ENCODE assay signal across 10 cellular contexts in genomic region chr19:47582320-47582909, GRCh38. TPM values are rescaled to one million over a fixed set of nuclear protein-coding genes. Genes with fewer than 3 reads are reported as not detected.
DNase-seq lines count a peak whose midpoint lies in the region; ATAC-seq and TF ChIP-seq lines count a peak whose summit lies in the region.
"Had no signal": no experiment of that assay in that cellular context is flagged by ENCODE, and none has a peak within 500 bp of the region (broad histone marks: within the 10 kb centered on the region; RNA-seq: fewer than 3 reads in every experiment).

No MANE protein-coding gene starts in this region.

- H3K27ac ChIP-seq in SK-N-SH (ENCODE audit: low read depth in 2 of 2, low read length in 1 of 2) = no peak overlapping the region; a peak in 1 of 4 replicates
- peak overlapping the region; percentile 66 for H3K27ac ChIP-seq in epithelial cell of prostate
- H3K27ac ChIP-seq in subcutaneous abdominal adipose tissue (ENCODE audit: low read depth, low read length) = peak overlapping the region; percentile 27
- H3K27ac ChIP-seq: ovary had no signal

- no peaks in the 10 kb centered on the region for H4K20me1 ChIP-seq in SK-N-SH (ENCODE audit: insufficient read depth)

- intact Hi-C loops in activated naive CD4-positive, alpha-beta T cell treated with anti-CD3 and anti-CD28 coated beads for 36 hours (cut with micrococcal nuclease) = no loop called here

- H3K27ac Mint-ChIP-seq in activated naive CD4-positive, alpha-beta T cell treated with anti-CD3 and anti-CD28 coated beads for 36 hours = peak overlapping the region; percentile 44
- H3K27ac Mint-ChIP-seq in activated naive CD4-positive, alpha-beta T cell treated with anti-CD3 and anti-CD28 coated beads, Interleukin-2, amount 50 U/mL, for 72 hours = peak overlapping the region in 1 of 2 donors; percentile 82

- H3K9me3 ChIP-seq in SK-N-SH = no peaks in the 10 kb centered on the region
- H3K9me3 ChIP-seq in subcutaneous abdominal adipose tissue (ENCODE audit: control insufficient read depth in 5 of 5, low read length in 5 of 5) = peaks cover 0 to 9% (median 7%) of the 10 kb centered on the region in 5 donors
- H3K9me3 ChIP-seq: ovary had no signal

- H3K4me1 ChIP-seq in SK-N-SH (ENCODE audit: control insufficient read depth in 1 of 2, insufficient read depth in 2 of 2, low read depth in 1 of 2, low read length in 1 of 2) (no peaks in the 10 kb centered on the region), subcutaneous abdominal adipose tissue (ENCODE audit: control insufficient read depth in 5 of 5, insufficient read depth in 5 of 5, low read length in 5 of 5) (peaks cover 0 to 7% (median 0%) of the 10 kb centered on the region in 5 donors)

- H3K4me1 Mint-ChIP-seq in activated naive CD4-positive, alpha-beta T cell treated with anti-CD3 and anti-CD28 coated beads for 36 hours (ENCODE audit: low read depth) = peaks cover 42% of the 10 kb centered on the region

- no peak for TF ChIP-seq RAD21 in SK-N-SH (IDR thresholded peaks at IDR 0.05; ENCODE audit: low read length)

- no peaks in the 10 kb centered on the region for H3K36me3 ChIP-seq in SK-N-SH (replicated peaks in 1 of 2; ENCODE audit: control insufficient read depth in 1 of 2, insufficient read depth in 2 of 2, low read length in 1 of 2)
- H3K36me3 ChIP-seq in subcutaneous abdominal adipose tissue (ENCODE audit: control insufficient read depth in 5 of 5, insufficient read depth in 5 of 5, low read length in 5 of 5) = no peaks in the 10 kb centered on the region
- H3K36me3 ChIP-seq: MG63, ovary had no signal

- H3K9me3 Mint-ChIP-seq in activated naive CD4-positive, alpha-beta T cell treated with anti-CD3 and anti-CD28 coated beads for 36 hours = peaks cover 16% of the 10 kb centered on the region
- H3K9me3 Mint-ChIP-seq in activated naive CD4-positive, alpha-beta T cell treated with anti-CD3 and anti-CD28 coated beads, Interleukin-2, amount 50 U/mL, for 72 hours = peaks cover 7 to 15% of the 10 kb centered on the region in 2 donors

- no peak for DNase-seq in activated naive CD4-positive, alpha-beta T cell treated with anti-CD3 and anti-CD28 coated beads for 36 hours
- no peak for DNase-seq in activated naive CD4-positive, alpha-beta T cell treated with anti-CD3 and anti-CD28 coated beads, Interleukin-2, amount 50 U/mL, for 72 hours (ENCODE audit: low spot score in 2 of 2)
- no peak for DNase-seq in SK-N-SH
- no peak for DNase-seq in epithelial cell of prostate (ENCODE audit: low read depth, low spot score)
- no peak for DNase-seq in DMS53 treated with DMSO at 0.1 percent for 48 hours (lab: John Stamatoyannopoulos, UW; ENCODE audit: unreplicated experiment)
- DNase-seq in T-helper 9 cell = no peak
- no peak for DNase-seq in NCI-H1417 (lab: John Stamatoyannopoulos, UW)
- DNase-seq: MG63, ovary had no signal

- no peak for TF ChIP-seq EP300 in SK-N-SH (IDR thresholded peaks at IDR 0.05; ENCODE audit: borderline replicate concordance in 1 of 2, low read depth in 1 of 2, low read length in 1 of 2)

- H3F3A ChIP-seq in SK-N-SH (replicated peaks; ENCODE audit: insufficient read depth) = peaks cover 9% of the 10 kb centered on the region

- H3K27me3 ChIP-seq in SK-N-SH (ENCODE audit: insufficient read depth) = no peaks in the 10 kb centered on the region
- peaks cover 0 to 3% (median 0%) of the 10 kb centered on the region in 5 donors for H3K27me3 ChIP-seq in subcutaneous abdominal adipose tissue (ENCODE audit: control insufficient read depth in 5 of 5, insufficient read depth in 4 of 5, low read length in 5 of 5)
- H3K27me3 ChIP-seq: MG63, ovary had no signal

- H3K79me2 ChIP-seq in SK-N-SH (ENCODE audit: insufficient read depth) = no peaks in the 10 kb centered on the region

- H2AFZ ChIP-seq in SK-N-SH (ENCODE audit: low read depth) = peak overlapping the region; percentile 68; the same call in 1 of the 2 replicates

- CTCF ChIA-PET in activated naive CD4-positive, alpha-beta T cell treated with anti-CD3 and anti-CD28 coated beads for 36 hours (lab: Charles Lee) = interaction anchor here (0.6 to 1.3 kb wide), 2 partner anchors 66 to 249 kb away, joined by 3 to 4 read pairs; no protein-coding TSS in a partner anchor
- CTCF ChIA-PET in SK-N-SH (lab: Yijun Ruan, JAX) = interaction anchor here (1.1 kb wide), 1 partner anchor 146 kb away, joined by 4 read pairs; no protein-coding TSS in a partner anchor

- H3K9me2 ChIP-seq in SK-N-SH = no peaks in the 10 kb centered on the region

- H3K4me3 ChIP-seq in SK-N-SH (ENCODE audit: low read depth in 2 of 2, low read length in 1 of 2) (peak overlapping the region in 1 of 2 experiments; percentile 23; a peak in 1 of 4 replicates), subcutaneous abdominal adipose tissue (ENCODE audit: low read depth in 1 of 5, low read length in 5 of 5) (peak overlapping the region in 2 of 5 donors; percentile 15 to 19)
- H3K4me3 ChIP-seq: MG63, ovary had no signal

- peak overlapping the region; percentile 66; the same call in 1 of the 2 replicates for H3K4me2 ChIP-seq in SK-N-SH

- ATAC-seq in activated naive CD4-positive, alpha-beta T cell treated with anti-CD3 and anti-CD28 coated beads, Interleukin-2, amount 50 U/mL, for 72 hours = no peak

- peaks cover 4% of the 10 kb centered on the region for H3K36me3 Mint-ChIP-seq in activated naive CD4-positive, alpha-beta T cell treated with anti-CD3 and anti-CD28 coated beads for 36 hours (ENCODE audit: low read depth)
- no peaks in the 10 kb centered on the region for H3K36me3 Mint-ChIP-seq in activated naive CD4-positive, alpha-beta T cell treated with anti-CD3 and anti-CD28 coated beads, Interleukin-2, amount 50 U/mL, for 72 hours

- no peak for TF ChIP-seq CTCF in SK-N-SH (IDR thresholded peaks at IDR 0.05)

- no peak overlapping the region for H3K4me3 Mint-ChIP-seq in activated naive CD4-positive, alpha-beta T cell treated with anti-CD3 and anti-CD28 coated beads for 36 hours

- no peak overlapping the region for H3K9ac ChIP-seq in SK-N-SH
- H3K9ac ChIP-seq in subcutaneous abdominal adipose tissue (ENCODE audit: low read length in 5 of 5) = no peak overlapping the region

- POLR2A ChIA-PET in SK-N-SH (lab: Yijun Ruan, JAX) = no interaction called here

- 25% methylated on average over 6 of the region's 6 CpGs for WGBS in SK-N-SH (ENCODE audit: low lambda C conversion rate)

- no peaks in the 10 kb centered on the region for H3K27me3 Mint-ChIP-seq in activated naive CD4-positive, alpha-beta T cell treated with anti-CD3 and anti-CD28 coated beads for 36 hours (ENCODE audit: low read depth)

TF ChIP-seq in SK-N-SH, 30 proteins besides CTCF, POLR2A, EP300 and RAD21 (continues in another document):
- TF ChIP-seq MEF2A (IDR thresholded peaks at IDR 0.05; ENCODE audit: borderline replicate concordance, low read depth) (no peak), USF1 (IDR thresholded peaks at IDR 0.05; ENCODE audit: borderline replicate concordance, low read depth) (no peak), TAF1 (IDR thresholded peaks at IDR 0.05; ENCODE audit: borderline replicate concordance, low read depth, low read length) (no peak), GABPA (IDR thresholded peaks at IDR 0.05; ENCODE audit: low read depth) (no peak), FOXJ3 (CRISPR knock-in tag; IDR thresholded peaks at IDR 0.05) (no peak), SIN3A (IDR thresholded peaks at IDR 0.05; ENCODE audit: borderline replicate concordance, low read depth, low read length) (no peak), NRF1 (IDR thresholded peaks at IDR 0.05; ENCODE audit: low read depth, low read length) (no peak), EZH2phosphoT487 (IDR thresholded peaks at IDR 0.05; ENCODE audit: borderline replicate concordance, low read depth) (no peak), IRF3 (IDR thresholded peaks at IDR 0.05; ENCODE audit: low read depth, low read length) (no peak), FOXM1 (IDR thresholded peaks at IDR 0.05; ENCODE audit: low read depth) (no peak), MXI1 (IDR thresholded peaks at IDR 0.05; ENCODE audit: low read depth, low read length) (no peak), SMC3 (IDR thresholded peaks at IDR 0.05; ENCODE audit: low read depth, low read length) (no peak)

RNA-seq across cellular contexts. Expression of gene ZNF541, which starts 9.5 kb away (rescaled TPM):
- under 1 TPM; 0.33 to 0.44 TPM for total RNA-seq in activated naive CD4-positive, alpha-beta T cell treated with anti-CD3 and anti-CD28 coated beads for 36 hours
- total RNA-seq in activated naive CD4-positive, alpha-beta T cell treated with anti-CD3 and anti-CD28 coated beads, Interleukin-2, amount 50 U/mL, for 72 hours = under 1 TPM; 0.31 to 0.57 TPM
- polyA plus RNA-seq in SK-N-SH (2012; rRNA removed) = 0.08 TPM in 2 replicates
- polyA plus RNA-seq in SK-N-SH (2012; cell fraction: cytosol; rRNA removed) = 0.05 and 0.10 TPM in 2 replicates
- polyA plus RNA-seq in SK-N-SH (2012; cell fraction: nucleus; rRNA removed) = 0.20 and 0.36 TPM in 2 replicates

RNA-seq across cellular contexts. Expression of gene BICRA, which starts 26.5 kb away (rescaled TPM):
- 10 to 100 TPM; 11.2 to 12.5 TPM for total RNA-seq in activated naive CD4-positive, alpha-beta T cell treated with anti-CD3 and anti-CD28 coated beads for 36 hours
- 10 to 100 TPM; 13.3 to 26.3 TPM for total RNA-seq in activated naive CD4-positive, alpha-beta T cell treated with anti-CD3 and anti-CD28 coated beads, Interleukin-2, amount 50 U/mL, for 72 hours
- polyA plus RNA-seq in SK-N-SH (2012; rRNA removed) = 0.75 and 1.4 TPM in 2 replicates
- 1.8 and 2.3 TPM in 2 replicates for polyA plus RNA-seq in SK-N-SH (2012; cell fraction: cytosol; rRNA removed)
- 8.4 and 12.8 TPM in 2 replicates for polyA plus RNA-seq in SK-N-SH (2012; cell fraction: nucleus; rRNA removed)

Comparison
In these comparisons a context has a peak if more than half of its experiments do, and no peak if none do; other contexts are left out.
1. H3K27ac ChIP-seq: peak in epithelial cell of prostate (single experiment) and subcutaneous abdominal adipose tissue (single experiment); none in SK-N-SH (0 of 2).